Comparison of ENCODE assay signal across 1 cellular context in genomic region chr18:35215026-35215425, GRCh38.
TF ChIP-seq lines count a peak whose summit lies in the region.

No MANE protein-coding gene starts in this region.

TF ChIP-seq in GM23338, 12 proteins besides CTCF, POLR2A, EP300 and RAD21 (continued from another document):
- no peak for TF ChIP-seq ZNF462 (CRISPR knock-in tag; IDR thresholded peaks at IDR 0.05)
- TF ChIP-seq ZNF331 (CRISPR knock-in tag; IDR thresholded peaks at IDR 0.05; ENCODE audit: low read depth): no peak
- no peak for TF ChIP-seq ETS1 (IDR thresholded peaks at IDR 0.05)
- TF ChIP-seq JUNB (IDR thresholded peaks at IDR 0.05; ENCODE audit: unreplicated experiment): no peak
- no peak for TF ChIP-seq ZNF114 (CRISPR knock-in tag; IDR thresholded peaks at IDR 0.05)
- TF ChIP-seq POLR2AphosphoS5 (IDR thresholded peaks at IDR 0.05; ENCODE audit: low read depth): no peak
TF ChIP-seq in GM23338: peak in this region for 0.
